Comparison of ENCODE assay signal across 2 cellular contexts in genomic region chr9:134259708-134260107, GRCh38.
TF ChIP-seq lines count a peak whose summit lies in the region.

No MANE protein-coding gene starts in this region.

TF ChIP-seq in IMR-90, 13 proteins besides CTCF, POLR2A, EP300 and RAD21:
- TF ChIP-seq MXI1 (IDR thresholded peaks at IDR 0.05; ENCODE audit: borderline replicate concordance, low read depth, low read length) (no peak), RFX5 (IDR thresholded peaks at IDR 0.05; ENCODE audit: low read depth, low read length) (no peak), CEBPB (IDR thresholded peaks at IDR 0.05; ENCODE audit: low read depth, low read length) (no peak), ELK1 (IDR thresholded peaks at IDR 0.05; ENCODE audit: borderline replicate concordance, low read depth, low read length) (no peak), CHD1 (IDR thresholded peaks at IDR 0.05; ENCODE audit: low read depth, low read length) (no peak), NFE2L2 (IDR thresholded peaks at IDR 0.05; ENCODE audit: low read depth, low read length) (no peak), MAFK (IDR thresholded peaks at IDR 0.05; ENCODE audit: low read depth, low read length) (no peak), BHLHE40 (IDR thresholded peaks at IDR 0.05; ENCODE audit: low read depth, low read length) (no peak)

TF ChIP-seq in liver, 16 proteins besides CTCF, POLR2A, EP300 and RAD21:
- no peak for TF ChIP-seq FOXA1 (IDR thresholded peaks at IDR 0.05)
- no peak for TF ChIP-seq JUND (IDR thresholded peaks at IDR 0.05)
- TF ChIP-seq TAF1 (conservative IDR thresholded peaks at IDR 0.05), result no peak
- TF ChIP-seq ATF3 (IDR thresholded peaks at IDR 0.05), result no peak
- TF ChIP-seq RXRA (IDR thresholded peaks at IDR 0.05), result no peak
- TF ChIP-seq NR2F2 (IDR thresholded peaks at IDR 0.05), result no peak
- TF ChIP-seq YY1 (IDR thresholded peaks at IDR 0.05), result no peak
- no peak for TF ChIP-seq MAX (IDR thresholded peaks at IDR 0.05)
- no peak for TF ChIP-seq HNF4A (conservative IDR thresholded peaks at IDR 0.05)
- no peak for TF ChIP-seq GABPA (IDR thresholded peaks at IDR 0.05 in 1 of 2, conservative IDR thresholded peaks at IDR 0.05 in 1 of 2)
- no peak for TF ChIP-seq REST (IDR thresholded peaks at IDR 0.05)
- TF ChIP-seq FOXA2 (IDR thresholded peaks at IDR 0.05), result no peak
- no peak for TF ChIP-seq EGR1 (IDR thresholded peaks at IDR 0.05; ENCODE audit: low read depth in 2 of 2)
- TF ChIP-seq ZBTB33 (IDR thresholded peaks at IDR 0.05), result no peak
- TF ChIP-seq HNF4G (IDR thresholded peaks at IDR 0.05), result no peak
- TF ChIP-seq SP1 (IDR thresholded peaks at IDR 0.05), result no peak
